In the genomic region with DNA sequence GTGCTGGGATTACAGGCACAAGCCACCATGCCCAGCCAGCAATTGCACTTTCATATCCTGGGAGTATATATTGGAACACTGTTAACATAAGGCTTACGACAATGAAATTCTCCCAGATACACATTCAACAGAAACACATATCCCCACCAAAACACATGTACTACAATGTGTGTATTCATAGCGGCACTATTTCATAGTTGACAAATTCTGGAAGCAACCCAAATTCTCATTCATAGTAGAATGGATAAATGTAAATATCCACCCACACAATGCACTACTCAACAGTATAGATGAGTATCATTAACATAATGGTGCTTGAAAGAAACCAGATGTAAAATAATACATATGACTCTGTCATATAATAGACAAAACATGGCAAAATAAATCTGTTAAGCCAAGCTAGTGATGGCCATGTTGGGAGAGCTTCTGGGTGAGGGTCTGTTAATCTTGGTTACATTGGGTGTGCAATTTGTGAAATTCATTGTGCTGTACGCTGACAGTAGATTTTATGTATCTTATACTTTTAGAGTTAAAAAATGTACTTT, we compare ENCODE assay signal across 1 cellular context.
TF ChIP-seq lines count a peak whose summit lies in the region.

No MANE protein-coding gene starts in this region.

TF ChIP-seq in SK-N-SH treated with all-trans-retinoic acid at 6 μM for 48 hours, 23 proteins besides CTCF, POLR2A, EP300 and RAD21 (continued from another document):
- peak; percentile 55; the same call in 1 of the 2 replicates for TF ChIP-seq TSHZ2 (CRISPR knock-in tag; IDR thresholded peaks at IDR 0.05)
TF ChIP-seq in SK-N-SH treated with all-trans-retinoic acid at 6 μM for 48 hours: peak in this region for 3.
